Comparison of ENCODE assay signal across 8 cellular contexts in genomic region chr1:189429610-189430009, GRCh38.
DNase-seq lines count a peak whose midpoint lies in the region; ATAC-seq and TF ChIP-seq lines count a peak whose summit lies in the region.

No MANE protein-coding gene starts in this region.

- H3K9me2 ChIP-seq in GM23248 (ENCODE audit: insufficient read depth) = no peaks in the 10 kb centered on the region

- H3K4me1 Mint-ChIP-seq in activated CD4-positive, alpha-beta memory T cell treated with anti-CD3 and anti-CD28 coated beads for 36 hours (ENCODE audit: low read depth) = no peaks in the 10 kb centered on the region

- no peaks in the 10 kb centered on the region for H3K36me3 Mint-ChIP-seq in activated CD4-positive, alpha-beta memory T cell treated with anti-CD3 and anti-CD28 coated beads for 36 hours

- no peak overlapping the region for H3K4me3 Mint-ChIP-seq in activated CD4-positive, alpha-beta memory T cell treated with anti-CD3 and anti-CD28 coated beads for 36 hours

- TF ChIP-seq CTCF in OCI-LY3 (IDR thresholded peaks at IDR 0.05; ENCODE audit: low read depth, low read length) (peak; percentile 94), fibroblast of the aortic adventitia (IDR thresholded peaks at IDR 0.05; ENCODE audit: insufficient read depth, low read length) (peak; percentile 62)

- POLR2A ChIA-PET in activated CD4-positive, alpha-beta memory T cell treated with anti-CD3 and anti-CD28 coated beads for 36 hours (lab: Charles Lee) = no interaction called here

- no peaks in the 10 kb centered on the region for H3K9me3 Mint-ChIP-seq in activated CD4-positive, alpha-beta memory T cell treated with anti-CD3 and anti-CD28 coated beads for 36 hours

- H3F3A ChIP-seq in GM23248 (ENCODE audit: insufficient read depth) = no peaks in the 10 kb centered on the region

- DNase-seq in ACHN = peak; percentile 69
- peak; percentile 4 for DNase-seq in GM23248
- peak; percentile 58 for DNase-seq in fibroblast of the aortic adventitia (ENCODE audit: low read depth)
- DNase-seq in activated effector memory CD4-positive, alpha-beta T cell treated with anti-CD3 and anti-CD28 coated beads, Interleukin-2, amount 50 U/mL, for 16 hours = no peak
- no peak for DNase-seq in cortex of kidney (lab: John Stamatoyannopoulos, UW)
- no peak for DNase-seq in activated CD4-positive, alpha-beta memory T cell treated with anti-CD3 and anti-CD28 coated beads for 36 hours

- H4K20me1 ChIP-seq in GM23248 (ENCODE audit: insufficient read depth) = no peaks in the 10 kb centered on the region
- no peaks in the 10 kb centered on the region for H4K20me1 ChIP-seq in OCI-LY3 (ENCODE audit: insufficient read depth, low read length)

- no peaks in the 10 kb centered on the region for H3K27me3 ChIP-seq in GM23248 (replicated peaks; ENCODE audit: insufficient read depth)
- no peaks in the 10 kb centered on the region for H3K27me3 ChIP-seq in OCI-LY3 (ENCODE audit: low read depth, low read length)

- H3K36me3 ChIP-seq in GM23248 (ENCODE audit: low read depth) = no peaks in the 10 kb centered on the region
- H3K36me3 ChIP-seq in OCI-LY3 (replicated peaks; ENCODE audit: low read depth, low read length) = no peaks in the 10 kb centered on the region

- WGBS in GM23248 (ENCODE audit: low coverage in 1 of 2, low lambda C conversion rate in 2 of 2, missing lambda C conversion rate in 2 of 2), 2 experiments = 19 to 22% methylated on average over 4 of the region's 4 CpGs

- H3K4me2 ChIP-seq in GM23248 (ENCODE audit: unreplicated experiment) (no peak overlapping the region), OCI-LY3 (ENCODE audit: low read length) (peak overlapping the region; percentile 13)

- no peak overlapping the region for H3K27ac Mint-ChIP-seq in activated CD4-positive, alpha-beta memory T cell treated with anti-CD3 and anti-CD28 coated beads for 36 hours

- no peak overlapping the region for H3K9ac ChIP-seq in GM23248
- no peak overlapping the region for H3K9ac ChIP-seq in OCI-LY3 (ENCODE audit: low read length)

- CTCF ChIA-PET in activated CD4-positive, alpha-beta memory T cell treated with anti-CD3 and anti-CD28 coated beads for 36 hours (lab: Charles Lee) = no interaction called here

- H3K4me1 ChIP-seq in GM23248 (ENCODE audit: insufficient read depth) (no peaks in the 10 kb centered on the region), OCI-LY3 (ENCODE audit: low read length) (peaks cover 4% of the 10 kb centered on the region; the same call in 1 of the 2 replicates)

- H3K27ac ChIP-seq in GM23248 (no peak overlapping the region), OCI-LY3 (ENCODE audit: low read length) (no peak overlapping the region)

- H3K4me3 ChIP-seq in GM23248 (no peak overlapping the region), OCI-LY3 (ENCODE audit: low read length) (no peak overlapping the region), fibroblast of the aortic adventitia (ENCODE audit: low read depth, low read length) (no peak overlapping the region)

- intact Hi-C loops in activated CD4-positive, alpha-beta memory T cell treated with anti-CD3 and anti-CD28 coated beads for 36 hours (cut with micrococcal nuclease) = no loop called here

- H3K79me2 ChIP-seq in GM23248 (ENCODE audit: insufficient read depth) (no peaks in the 10 kb centered on the region), OCI-LY3 (ENCODE audit: low read length) (no peaks in the 10 kb centered on the region)

- ATAC-seq in HG02571 (IDR thresholded peaks at IDR 0.05; ENCODE audit: unreplicated experiment) = no peak

- in situ Hi-C loops in ACHN (cut with HindIII; ENCODE audit: low pct_ligation_motif_present, low pct_unique_long_range_greater_than_20kb, low sequenced_read_pairs) (no loop called here), GM23248 (cut with MboI) (no loop called here)

- H3K27me3 Mint-ChIP-seq in activated CD4-positive, alpha-beta memory T cell treated with anti-CD3 and anti-CD28 coated beads for 36 hours = no peaks in the 10 kb centered on the region

- no peaks in the 10 kb centered on the region for H3K9me3 ChIP-seq in GM23248 (ENCODE audit: low read depth)
- H3K9me3 ChIP-seq in OCI-LY3 (ENCODE audit: insufficient read depth, low read length) = no peaks in the 10 kb centered on the region

- H2AFZ ChIP-seq in GM23248 (no peak overlapping the region), OCI-LY3 (ENCODE audit: low read depth, low read length) (no peak overlapping the region)

Comparison
In these comparisons a context has a peak if more than half of its experiments do, and no peak if none do; other contexts are left out.
1. DNase-seq: peak in ACHN (single experiment), GM23248 (single experiment) and fibroblast of the aortic adventitia (single experiment); none in activated effector memory CD4-positive, alpha-beta T cell treated with anti-CD3 and anti-CD28 coated beads, Interleukin-2, amount 50 U/mL, for 16 hours (single experiment), cortex of kidney (single experiment) and activated CD4-positive, alpha-beta memory T cell treated with anti-CD3 and anti-CD28 coated beads for 36 hours (single experiment).